In the genomic region with DNA sequence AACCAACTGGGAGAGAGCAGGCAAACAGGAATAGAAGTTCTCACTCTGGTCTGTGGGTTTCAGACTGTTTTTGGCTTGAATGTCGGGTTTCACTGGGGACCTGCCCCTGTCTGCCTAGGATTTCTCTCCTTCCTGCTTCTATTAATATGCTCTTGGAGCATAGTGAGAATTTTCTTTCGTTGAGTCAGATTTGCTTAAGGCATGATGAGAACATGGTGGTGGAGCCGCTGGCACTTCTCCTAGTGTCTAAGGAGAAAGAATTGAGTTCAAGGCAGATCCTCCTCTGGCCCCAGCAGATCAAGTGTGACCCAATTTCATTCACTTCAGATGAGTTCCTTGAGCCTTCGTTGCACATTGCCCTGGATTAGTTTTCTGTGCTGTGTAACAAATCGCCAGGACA, we compare ENCODE assay signal across 1 cellular context.
TF ChIP-seq lines count a peak whose summit lies in the region.

No MANE protein-coding gene starts in this region.

TF ChIP-seq in IMR-90, 13 proteins besides CTCF, POLR2A, EP300 and RAD21:
- no peak for TF ChIP-seq MXI1 (IDR thresholded peaks at IDR 0.05; ENCODE audit: borderline replicate concordance, low read depth, low read length)
- TF ChIP-seq USF2 (IDR thresholded peaks at IDR 0.05; ENCODE audit: low read depth, low read length) = no peak
- no peak for TF ChIP-seq FOS (IDR thresholded peaks at IDR 0.05; ENCODE audit: low read depth, low read length)
- no peak for TF ChIP-seq MAFK (IDR thresholded peaks at IDR 0.05; ENCODE audit: low read depth, low read length)
- TF ChIP-seq NFE2L2 (IDR thresholded peaks at IDR 0.05; ENCODE audit: low read depth, low read length) = no peak
- no peak for TF ChIP-seq ELK1 (IDR thresholded peaks at IDR 0.05; ENCODE audit: borderline replicate concordance, low read depth, low read length)
- no peak for TF ChIP-seq RCOR1 (IDR thresholded peaks at IDR 0.05; ENCODE audit: insufficient replicate concordance, low read length)
- TF ChIP-seq RFX5 (IDR thresholded peaks at IDR 0.05; ENCODE audit: low read depth, low read length) = no peak
- TF ChIP-seq MAZ (IDR thresholded peaks at IDR 0.05; ENCODE audit: borderline replicate concordance, low read depth, low read length) = no peak
- no peak for TF ChIP-seq CEBPB (IDR thresholded peaks at IDR 0.05; ENCODE audit: low read depth, low read length)
- no peak for TF ChIP-seq SMC3 (IDR thresholded peaks at IDR 0.05; ENCODE audit: low read depth, low read length)
- no peak for TF ChIP-seq BHLHE40 (IDR thresholded peaks at IDR 0.05; ENCODE audit: low read depth, low read length)
- no peak for TF ChIP-seq CHD1 (IDR thresholded peaks at IDR 0.05; ENCODE audit: low read depth, low read length)
